8 cellular contexts compared by ENCODE assay signal in genomic region chr7:158976849-158977593, GRCh38.
DNase-seq lines count a peak whose midpoint lies in the region; ATAC-seq and TF ChIP-seq lines count a peak whose summit lies in the region.

No MANE protein-coding gene starts in this region.

- no peak for TF ChIP-seq POLR2A in prostate gland (IDR thresholded peaks at IDR 0.05)

- intact Hi-C loops in left cardiac atrium (cut with DNase I), result loop anchor here (2.0 to 5.0 kb wide), 2 partner anchors 280 kb away; no protein-coding TSS in a partner anchor
- intact Hi-C loops in prostate gland (cut with DNase I), result loop anchor here (2.0 kb wide), 1 partner anchor 282 kb away; no protein-coding TSS in a partner anchor

- 0 out of 2 replicates have a peak, but pooled peaks cover 3% of the 10 kb centered on the region for H3K4me1 ChIP-seq in HAP-1
- H3K4me1 ChIP-seq in prostate gland (replicated peaks), result no peaks in the 10 kb centered on the region

- TF ChIP-seq CTCF in prostate gland (IDR thresholded peaks at IDR 0.05), result peak; percentile 64 to 88 (median 82)

- peak overlapping the region; percentile 13 for H3K4me3 ChIP-seq in HAP-1
- H3K4me3 ChIP-seq in prostate gland, result no peak overlapping the region

- peak overlapping the region; percentile 71 for H3K4me3 Mint-ChIP-seq in activated naive CD8-positive, alpha-beta T cell treated with anti-CD3 and anti-CD28 coated beads for 36 hours

- ATAC-seq in left cardiac atrium, result peak; percentile 79 to 84

- H3K36me3 Mint-ChIP-seq in activated naive CD8-positive, alpha-beta T cell treated with anti-CD3 and anti-CD28 coated beads for 36 hours, result no peaks in the 10 kb centered on the region

- 32% methylated on average over 24 of the region's 24 CpGs for WGBS in prostate gland

- no peak overlapping the region for H3K27ac ChIP-seq in prostate gland

- in situ Hi-C loops in HAP-1 (cut with MboI; ENCODE audit: low sequenced_read_pairs), result no loop called here

- H3K27me3 ChIP-seq in HAP-1 (ENCODE audit: low read depth) (no peaks in the 10 kb centered on the region), prostate gland (replicated peaks; ENCODE audit: insufficient read depth) (no peaks in the 10 kb centered on the region)

- DNase-seq in GDM1 (lab: John Stamatoyannopoulos, UW) (peak; percentile 80), HAP-1 (ENCODE audit: low spot score in 2 of 2) (peak; percentile 76 to 91), M059J (ENCODE audit: low read depth) (peak; percentile 75), SKM-1 (lab: John Stamatoyannopoulos, UW; ENCODE audit: unreplicated experiment) (peak; percentile 13), left cardiac atrium (peak; percentile 82), prostate gland (ENCODE audit: low spot score) (peak; percentile 75), ureter (ENCODE audit: low spot score) (peak; percentile 82)
- peak; percentile 82 for DNase-seq in activated naive CD8-positive, alpha-beta T cell treated with anti-CD3 and anti-CD28 coated beads for 36 hours

- no peaks in the 10 kb centered on the region for H3K9me3 ChIP-seq in HAP-1
- H3K9me3 ChIP-seq in prostate gland, result no peaks in the 10 kb centered on the region

- H3K9me3 Mint-ChIP-seq in activated naive CD8-positive, alpha-beta T cell treated with anti-CD3 and anti-CD28 coated beads for 36 hours, result peaks cover 10% of the 10 kb centered on the region

- H3K36me3 ChIP-seq in HAP-1 (replicated peaks) (no peaks in the 10 kb centered on the region), prostate gland (no peaks in the 10 kb centered on the region)

- H3K4me1 Mint-ChIP-seq in activated naive CD8-positive, alpha-beta T cell treated with anti-CD3 and anti-CD28 coated beads for 36 hours, result peaks cover 16% of the 10 kb centered on the region

- no peaks in the 10 kb centered on the region for H3K27me3 Mint-ChIP-seq in activated naive CD8-positive, alpha-beta T cell treated with anti-CD3 and anti-CD28 coated beads for 36 hours

- H3K27ac Mint-ChIP-seq in activated naive CD8-positive, alpha-beta T cell treated with anti-CD3 and anti-CD28 coated beads for 36 hours, result peak overlapping the region; percentile 86

Comparison
In these comparisons a context has a peak if more than half of its experiments do, and no peak if none do; other contexts are left out.
1. DNase-seq: peak in every context shown above with its lines; median percentile 84 in HAP-1; 82 in activated naive CD8-positive, alpha-beta T cell treated with anti-CD3 and anti-CD28 coated beads for 36 hours; 82 in left cardiac atrium; 82 in ureter; 80 in GDM1; 75 in M059J; 75 in prostate gland; 13 in SKM-1.